Comparison of ENCODE assay signal across 8 cellular contexts in the genomic region with DNA sequence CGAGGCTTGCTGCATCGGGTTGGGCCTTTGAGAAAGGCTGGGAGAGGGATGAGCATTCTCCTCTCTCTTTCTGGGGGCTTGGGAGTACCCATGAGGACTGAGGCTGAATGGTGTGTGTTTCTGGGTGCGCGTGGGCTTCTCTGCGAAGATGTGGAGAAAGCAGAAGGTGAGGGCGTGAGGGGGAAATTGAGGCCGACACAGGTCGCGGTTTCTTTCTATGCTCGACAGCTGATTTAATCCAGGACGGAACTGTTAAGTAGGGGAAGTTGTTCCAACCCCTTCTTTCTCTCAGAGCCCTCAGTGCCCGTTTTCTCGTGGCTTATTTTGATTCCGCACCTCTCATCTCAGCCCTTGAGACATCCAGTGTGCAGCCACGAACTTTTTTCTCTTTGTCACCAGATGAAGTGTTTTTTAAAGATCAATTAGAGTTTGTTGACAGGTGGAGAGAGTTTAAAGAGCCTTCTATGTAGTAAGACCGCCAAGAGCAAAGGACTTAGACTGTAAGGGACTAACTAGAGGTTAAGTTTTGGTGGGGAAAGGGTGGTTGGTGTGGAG. TPM values are rescaled to one million over a fixed set of nuclear protein-coding genes. Genes with fewer than 3 reads are reported as not detected.
DNase-seq lines count a peak whose midpoint lies in the region; ATAC-seq, FAIRE-seq and TF ChIP-seq lines count a peak whose summit lies in the region.

No MANE protein-coding gene starts in this region.

- intact Hi-C loops in activated CD4-positive, alpha-beta T cell treated with anti-CD3 and anti-CD28 coated beads for 36 hours (cut with DNase I, micrococcal nuclease): loop anchor here (5.0 to 10.0 kb wide), 5 partner anchors 161 to 1459 kb away; a partner anchor contains a TSS
- intact Hi-C loops in activated T-helper 1 cell treated with anti-CD3 and anti-CD28 coated beads, Interleukin-12 subunit alpha, Interleukin-12 subunit beta, Interleukin-2, Interleukin-4 antibody, amounts not matched to agents 30 ng/mL and 10 ng/mL and 1 ng/mL, durations not matched to agents 14 hours and 24 hours and 36 hours (cut with micrococcal nuclease): no loop called here
- intact Hi-C loops in kidney (cut with DNase I): no loop called here

- no peak for DNase-seq in activated CD4-positive, alpha-beta T cell treated with anti-CD3 and anti-CD28 coated beads for 36 hours
- no peak for DNase-seq in activated CD4-positive, alpha-beta T cell treated with anti-CD3 and anti-CD28 coated beads, Interleukin-2, amount 50 U/mL, for 48 hours
- DNase-seq in activated T-helper 1 cell treated with anti-CD3 and anti-CD28 coated beads, Interleukin-12 subunit alpha, Interleukin-12 subunit beta, Interleukin-2, Interleukin-4 antibody, amounts not matched to agents 30 ng/mL and 10 ng/mL and 1 ng/mL, durations not matched to agents 14 hours and 24 hours and 36 hours (ENCODE audit: low spot score): no peak
- DNase-seq in kidney (no peak), thoracic aorta (ENCODE audit: low spot score) (no peak), SW 1271 (lab: John Stamatoyannopoulos, UW) (no peak), activated gamma-delta T cell (lab: John Stamatoyannopoulos, UW) (no peak), NCI-H2196 (lab: John Stamatoyannopoulos, UW; ENCODE audit: unreplicated experiment) (no peak)

- no peak for FAIRE-seq in kidney (lab: Jason Lieb, UNC)

- no peaks in the 10 kb centered on the region for H3K9me3 Mint-ChIP-seq in activated CD4-positive, alpha-beta T cell treated with anti-CD3 and anti-CD28 coated beads for 36 hours (ENCODE audit: low read depth)
- H3K9me3 Mint-ChIP-seq in activated T-helper 1 cell treated with anti-CD3 and anti-CD28 coated beads, Interleukin-12 subunit alpha, Interleukin-12 subunit beta, Interleukin-2, Interleukin-4 antibody, amounts not matched to agents 30 ng/mL and 10 ng/mL and 1 ng/mL, durations not matched to agents 14 hours and 24 hours and 36 hours: no peaks in the 10 kb centered on the region

- peaks cover 23% of the 10 kb centered on the region for H3K4me1 Mint-ChIP-seq in activated CD4-positive, alpha-beta T cell treated with anti-CD3 and anti-CD28 coated beads for 36 hours
- peaks cover 39% of the 10 kb centered on the region for H3K4me1 Mint-ChIP-seq in activated T-helper 1 cell treated with anti-CD3 and anti-CD28 coated beads, Interleukin-12 subunit alpha, Interleukin-12 subunit beta, Interleukin-2, Interleukin-4 antibody, amounts not matched to agents 30 ng/mL and 10 ng/mL and 1 ng/mL, durations not matched to agents 14 hours and 24 hours and 36 hours (ENCODE audit: low read depth)

- peak overlapping the region; percentile 76 for H3K27ac Mint-ChIP-seq in activated CD4-positive, alpha-beta T cell treated with anti-CD3 and anti-CD28 coated beads for 36 hours
- H3K27ac Mint-ChIP-seq in activated T-helper 1 cell treated with anti-CD3 and anti-CD28 coated beads, Interleukin-12 subunit alpha, Interleukin-12 subunit beta, Interleukin-2, Interleukin-4 antibody, amounts not matched to agents 30 ng/mL and 10 ng/mL and 1 ng/mL, durations not matched to agents 14 hours and 24 hours and 36 hours: peak overlapping the region; percentile 50

- POLR2A ChIA-PET in activated CD4-positive, alpha-beta T cell treated with anti-CD3 and anti-CD28 coated beads for 36 hours (lab: Charles Lee): interaction anchor here (0.6 to 1.5 kb wide), 5 partner anchors 85 to 1291 kb away, joined by 3 to 6 read pairs (median 4); a partner anchor contains a TSS

- H3K4me3 ChIP-seq in kidney (ENCODE audit: low read length in 2 of 2) (peak overlapping the region; percentile 80), thoracic aorta (peak overlapping the region; percentile 91)

- H3K27me3 ChIP-seq in thoracic aorta (replicated peaks; ENCODE audit: insufficient read depth): no peaks in the 10 kb centered on the region

- no peaks in the 10 kb centered on the region for H3K36me3 ChIP-seq in kidney (ENCODE audit: control insufficient read depth in 1 of 2, insufficient read depth in 2 of 2, low read length in 2 of 2)
- no peaks in the 10 kb centered on the region for H3K36me3 ChIP-seq in thoracic aorta

- H3K36me3 Mint-ChIP-seq in activated CD4-positive, alpha-beta T cell treated with anti-CD3 and anti-CD28 coated beads for 36 hours (ENCODE audit: low read depth): no peaks in the 10 kb centered on the region
- peaks cover 9% of the 10 kb centered on the region for H3K36me3 Mint-ChIP-seq in activated T-helper 1 cell treated with anti-CD3 and anti-CD28 coated beads, Interleukin-12 subunit alpha, Interleukin-12 subunit beta, Interleukin-2, Interleukin-4 antibody, amounts not matched to agents 30 ng/mL and 10 ng/mL and 1 ng/mL, durations not matched to agents 14 hours and 24 hours and 36 hours (ENCODE audit: low read depth)

- ATAC-seq in activated CD4-positive, alpha-beta T cell treated with anti-CD3 and anti-CD28 coated beads for 36 hours: no peak
- no peak for ATAC-seq in thoracic aorta (ENCODE audit: insufficient number of reproducible peaks, low FRiP score, low read depth)

- CTCF ChIA-PET in activated CD4-positive, alpha-beta T cell treated with anti-CD3 and anti-CD28 coated beads for 36 hours (lab: Charles Lee): no interaction called here

- H3K4me1 ChIP-seq in kidney (ENCODE audit: control insufficient read depth in 1 of 2, insufficient read depth in 1 of 2, low read depth in 1 of 2, low read length in 2 of 2) (peaks cover 5 to 6% of the 10 kb centered on the region in 2 donors), thoracic aorta (ENCODE audit: control insufficient read depth in 1 of 2, low read depth in 2 of 2) (peaks cover 21 to 54% of the 10 kb centered on the region in 2 donors)

- peak overlapping the region; percentile 86 for H3K4me3 Mint-ChIP-seq in activated CD4-positive, alpha-beta T cell treated with anti-CD3 and anti-CD28 coated beads for 36 hours
- H3K4me3 Mint-ChIP-seq in activated T-helper 1 cell treated with anti-CD3 and anti-CD28 coated beads, Interleukin-12 subunit alpha, Interleukin-12 subunit beta, Interleukin-2, Interleukin-4 antibody, amounts not matched to agents 30 ng/mL and 10 ng/mL and 1 ng/mL, durations not matched to agents 14 hours and 24 hours and 36 hours: peak overlapping the region; percentile 92

- H3K27ac ChIP-seq in kidney (ENCODE audit: low read depth in 2 of 2, low read length in 2 of 2): peak overlapping the region in 1 of 2 donors; percentile 57
- peak overlapping the region; percentile 66 to 86 for H3K27ac ChIP-seq in thoracic aorta

- TF ChIP-seq CTCF in kidney (IDR thresholded peaks at IDR 0.05; ENCODE audit: borderline replicate concordance, extremely low read depth, insufficient read depth): no peak
- TF ChIP-seq CTCF in thoracic aorta (IDR thresholded peaks at IDR 0.05): no peak

- H3K27me3 Mint-ChIP-seq in activated CD4-positive, alpha-beta T cell treated with anti-CD3 and anti-CD28 coated beads for 36 hours: peaks cover 21% of the 10 kb centered on the region
- H3K27me3 Mint-ChIP-seq in activated T-helper 1 cell treated with anti-CD3 and anti-CD28 coated beads, Interleukin-12 subunit alpha, Interleukin-12 subunit beta, Interleukin-2, Interleukin-4 antibody, amounts not matched to agents 30 ng/mL and 10 ng/mL and 1 ng/mL, durations not matched to agents 14 hours and 24 hours and 36 hours (ENCODE audit: insufficient read depth): peaks cover 24% of the 10 kb centered on the region

- H3K9me3 ChIP-seq in kidney (ENCODE audit: control insufficient read depth in 1 of 2, low read length in 2 of 2) (no peaks in the 10 kb centered on the region), thoracic aorta (no peaks in the 10 kb centered on the region)

- H3K9ac ChIP-seq in kidney (ENCODE audit: low read length in 2 of 2): peak overlapping the region in 1 of 2 donors; percentile 69

RNA-seq across cellular contexts. Expression of a gene that starts 0.7 kb away (rescaled TPM):
- total RNA-seq in activated CD4-positive, alpha-beta T cell treated with anti-CD3 and anti-CD28 coated beads for 36 hours: 1 to 10 TPM; 4.0 to 4.1 TPM
- total RNA-seq in activated T-helper 1 cell treated with anti-CD3 and anti-CD28 coated beads, Interleukin-12 subunit alpha, Interleukin-12 subunit beta, Interleukin-2, Interleukin-4 antibody, amounts not matched to agents 30 ng/mL and 10 ng/mL and 1 ng/mL, durations not matched to agents 14 hours and 24 hours and 36 hours: 6.1 and 9.2 TPM in 2 replicates
- total RNA-seq in kidney (7.2 TPM), thoracic aorta (10 to 100 TPM; 59.8 to 67.8 TPM)
- polyA plus RNA-seq in kidney (ENCODE audit: insufficient read depth, low read depth, low replicate concordance): 1.1 TPM

RNA-seq across cellular contexts. Expression of a gene that starts 27.5 kb away (rescaled TPM):
- total RNA-seq in activated CD4-positive, alpha-beta T cell treated with anti-CD3 and anti-CD28 coated beads for 36 hours: 10 to 100 TPM; 46.1 to 55.1 TPM
- total RNA-seq in activated T-helper 1 cell treated with anti-CD3 and anti-CD28 coated beads, Interleukin-12 subunit alpha, Interleukin-12 subunit beta, Interleukin-2, Interleukin-4 antibody, amounts not matched to agents 30 ng/mL and 10 ng/mL and 1 ng/mL, durations not matched to agents 14 hours and 24 hours and 36 hours: 43.2 and 46.7 TPM in 2 replicates
- total RNA-seq in kidney: 17.4 TPM
- 6.6 TPM for polyA plus RNA-seq in kidney (ENCODE audit: insufficient read depth, low read depth, low replicate concordance)
- 10 to 100 TPM; 34.8 to 49.3 TPM for total RNA-seq in thoracic aorta

RNA-seq across cellular contexts. Expression of a gene that starts 27.5 kb away (rescaled TPM):
- 10 to 100 TPM; 14.8 to 15.2 TPM for total RNA-seq in activated CD4-positive, alpha-beta T cell treated with anti-CD3 and anti-CD28 coated beads for 36 hours
- 19.9 TPM in 2 replicates for total RNA-seq in activated T-helper 1 cell treated with anti-CD3 and anti-CD28 coated beads, Interleukin-12 subunit alpha, Interleukin-12 subunit beta, Interleukin-2, Interleukin-4 antibody, amounts not matched to agents 30 ng/mL and 10 ng/mL and 1 ng/mL, durations not matched to agents 14 hours and 24 hours and 36 hours
- total RNA-seq in kidney: 21.1 TPM
- 8.6 TPM for polyA plus RNA-seq in kidney (ENCODE audit: insufficient read depth, low read depth, low replicate concordance)
- 10 to 100 TPM; 13.9 to 15.3 TPM for total RNA-seq in thoracic aorta

Comparison
In these comparisons a context has a peak if more than half of its experiments do, and no peak if none do; other contexts are left out.
1. intact Hi-C loops: an anchor here in activated CD4-positive, alpha-beta T cell treated with anti-CD3 and anti-CD28 coated beads for 36 hours (5.0 to 10.0 kb wide); none called in activated T-helper 1 cell treated with anti-CD3 and anti-CD28 coated beads, Interleukin-12 subunit alpha, Interleukin-12 subunit beta, Interleukin-2, Interleukin-4 antibody, amounts not matched to agents 30 ng/mL and 10 ng/mL and 1 ng/mL, durations not matched to agents 14 hours and 24 hours and 36 hours and kidney.